In the genomic region with DNA sequence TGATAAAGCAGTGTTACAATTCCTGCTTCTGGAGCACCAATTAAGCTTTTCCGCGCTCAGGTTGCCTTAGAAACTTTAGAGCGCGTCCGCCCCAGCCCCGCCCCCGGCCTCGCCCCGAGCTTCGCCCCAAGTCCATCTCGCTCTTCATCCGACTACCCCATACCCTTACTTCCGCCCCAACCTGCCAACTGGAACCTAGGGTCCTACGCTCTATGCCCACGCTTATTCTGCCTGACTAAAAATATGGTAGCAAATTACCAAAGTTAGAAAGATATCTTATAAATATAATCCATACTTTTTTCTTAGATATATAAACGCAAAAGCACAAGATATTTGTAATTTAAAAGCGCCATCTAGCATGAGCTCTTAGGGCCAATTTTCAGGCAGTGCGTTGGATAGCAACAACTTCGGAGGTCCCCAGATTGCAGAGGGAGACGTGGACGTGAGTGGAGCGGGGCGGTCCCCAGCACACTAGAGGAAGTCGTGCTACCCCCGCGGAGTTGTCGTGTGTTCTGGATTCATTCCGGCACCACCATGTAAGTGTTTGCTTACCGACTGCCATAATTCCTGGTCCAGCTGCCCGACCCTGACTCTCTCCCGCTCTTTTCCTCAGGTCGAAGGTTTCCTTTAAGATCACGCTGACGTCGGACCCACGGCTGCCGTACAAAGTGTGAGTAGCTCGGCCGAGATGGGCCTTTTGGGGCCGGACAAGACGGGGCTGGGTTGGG, we compare ENCODE assay signal across 8 cellular contexts. TPM values are rescaled to one million over a fixed set of nuclear protein-coding genes. Genes with fewer than 3 reads are reported as not detected.
A peak's percentile ranks its signal among the peaks of the same experiment; 100 is the strongest.
DNase-seq lines count a peak whose midpoint lies in the region; ATAC-seq and TF ChIP-seq lines count a peak whose summit lies in the region.

A gene (plus strand): TSS at position 466 of the 728 bp plus-strand sequence. CDS start 69 bp downstream, at position 535.

- no peaks in the 10 kb centered on the region for H3K27me3 Mint-ChIP-seq in activated CD4-positive, alpha-beta T cell treated with anti-CD3 and anti-CD28 coated beads, Interleukin-2, amount 10 ng/mL, durations not matched to agents 7 days and 5 days

- DNase-seq in NCI-H69 (lab: John Stamatoyannopoulos, UW) (peak; percentile 95), coronary artery (ENCODE audit: low spot score) (peak; percentile 92)
- DNase-seq in activated CD4-positive, alpha-beta T cell treated with anti-CD3 and anti-CD28 coated beads, Interleukin-2, amount 10 ng/mL, durations not matched to agents 7 days and 5 days, result peak; percentile 91
- DNase-seq in stimulated activated CD4-positive, alpha-beta T cell treated with anti-CD3 and anti-CD28 coated beads, Interleukin-1b, Interleukin-23, amount 100 ng/mL, for 4 hours (ENCODE audit: low read depth in 2 of 2), result peak; percentile 75 to 78

- peak within 1 kb of the TSS; percentile 91 for H3K4me2 ChIP-seq in BLaER1

- H3K27me3 ChIP-seq in BLaER1 (no peaks in the 10 kb centered on the region), layer of hippocampus (ENCODE audit: control insufficient read depth, insufficient read depth, low read length) (no peaks in the 10 kb centered on the region)

- peak; percentile 95 for ATAC-seq in GM19328 (IDR thresholded peaks at IDR 0.05; ENCODE audit: unreplicated experiment)
- peak; percentile 95 for ATAC-seq in HG03520 (IDR thresholded peaks at IDR 0.05; ENCODE audit: unreplicated experiment)

- H3K27ac ChIP-seq in BLaER1 (peak within 1 kb of the TSS; percentile 95), coronary artery (peak within 1 kb of the TSS; percentile 80 to 89), layer of hippocampus (ENCODE audit: low read depth, low read length) (peak within 1 kb of the TSS; percentile 66)

- POLR2A ChIA-PET in activated CD4-positive, alpha-beta T cell treated with anti-CD3 and anti-CD28 coated beads, Interleukin-2, amount 10 ng/mL, durations not matched to agents 7 days and 5 days (lab: Charles Lee), result no interaction called here

- peaks cover 21% of the 10 kb centered on the region for H3K36me3 Mint-ChIP-seq in activated CD4-positive, alpha-beta T cell treated with anti-CD3 and anti-CD28 coated beads, Interleukin-2, amount 10 ng/mL, durations not matched to agents 7 days and 5 days (ENCODE audit: low read depth)

- H3K4me1 ChIP-seq in BLaER1, result peaks cover 29% of the 10 kb centered on the region

- H3K36me3 ChIP-seq in BLaER1, result peaks cover 30% of the 10 kb centered on the region

- no peak for TF ChIP-seq CTCF in coronary artery (IDR thresholded peaks at IDR 0.05)

- no peaks in the 10 kb centered on the region for H3K9me3 Mint-ChIP-seq in activated CD4-positive, alpha-beta T cell treated with anti-CD3 and anti-CD28 coated beads, Interleukin-2, amount 10 ng/mL, durations not matched to agents 7 days and 5 days

- CTCF ChIA-PET in activated CD4-positive, alpha-beta T cell treated with anti-CD3 and anti-CD28 coated beads, Interleukin-2, amount 10 ng/mL, durations not matched to agents 7 days and 5 days (lab: Charles Lee), result interaction anchor here (0.6 to 1.2 kb wide), 3 partner anchors 9 to 153 kb away, joined by 3 read pairs; no protein-coding TSS in a partner anchor

- peak within 1 kb of the TSS; percentile 98 for H3K4me3 Mint-ChIP-seq in activated CD4-positive, alpha-beta T cell treated with anti-CD3 and anti-CD28 coated beads, Interleukin-2, amount 10 ng/mL, durations not matched to agents 7 days and 5 days

- no peaks in the 10 kb centered on the region for H3K9me3 ChIP-seq in BLaER1

- H3K4me3 ChIP-seq in BLaER1 (peak within 1 kb of the TSS; percentile 93), coronary artery (peak within 1 kb of the TSS; percentile 91)

- peak within 1 kb of the TSS; percentile 98 for H3K27ac Mint-ChIP-seq in activated CD4-positive, alpha-beta T cell treated with anti-CD3 and anti-CD28 coated beads, Interleukin-2, amount 10 ng/mL, durations not matched to agents 7 days and 5 days

- H4K20me1 ChIP-seq in BLaER1, result peaks cover 12% of the 10 kb centered on the region; the same call in 1 of the 2 replicates

- H3K4me1 Mint-ChIP-seq in activated CD4-positive, alpha-beta T cell treated with anti-CD3 and anti-CD28 coated beads, Interleukin-2, amount 10 ng/mL, durations not matched to agents 7 days and 5 days, result peaks cover 33% of the 10 kb centered on the region

- peak within 1 kb of the TSS; percentile 93 for H3K9ac ChIP-seq in BLaER1

RNA-seq across cellular contexts. Expression of the gene that starts here (rescaled TPM):
- 10 to 100 TPM; 34.2 to 36.8 TPM for total RNA-seq in activated CD4-positive, alpha-beta T cell treated with anti-CD3 and anti-CD28 coated beads, Interleukin-2, amount 10 ng/mL, durations not matched to agents 7 days and 5 days

Comparison
In these comparisons a context has a peak if more than half of its experiments do, and no peak if none do; other contexts are left out.
1. Peak in every context shown above with its lines: DNase-seq, ATAC-seq, H3K4me3 ChIP-seq and H3K27ac ChIP-seq.